In genomic region chr19:54428323-54429175, GRCh38 we compare ENCODE assay signal across 1 cellular context.
A peak's percentile ranks its signal among the peaks of the same experiment; 100 is the strongest.
TF ChIP-seq lines count a peak whose summit lies in the region.

No MANE protein-coding gene starts in this region.

TF ChIP-seq in K562, 482 proteins besides CTCF, POLR2A, EP300 and RAD21:
- TF ChIP-seq RBM25 (IDR thresholded peaks at IDR 0.05; ENCODE audit: low read depth, low read length, severe bottlenecking) = peak; percentile 73
- peak; percentile 77 for TF ChIP-seq ZFP36 (IDR thresholded peaks at IDR 0.05; ENCODE audit: low read depth, low read length, partially characterized antibody)
- no peak for TF ChIP-seq HMG20A (CRISPR knock-in tag; conservative IDR thresholded peaks at IDR 0.05)
- no peak for TF ChIP-seq PHB2 (IDR thresholded peaks at IDR 0.05; ENCODE audit: low read depth)
- peak in 1 of 2 experiments; percentile 62; a peak in 3 of 4 replicates for TF ChIP-seq KDM1A (IDR thresholded peaks at IDR 0.05)
- no peak for TF ChIP-seq ATF6 (CRISPR knock-in tag; IDR thresholded peaks at IDR 0.05)
- TF ChIP-seq POLR2G (IDR thresholded peaks at IDR 0.05; ENCODE audit: low read depth, low read length) = peak; percentile 55; the same call in 1 of the 2 replicates
- TF ChIP-seq PTRF (tag; IDR thresholded peaks at IDR 0.05) = no peak
- TF ChIP-seq ZHX1 (conservative IDR thresholded peaks at IDR 0.05; ENCODE audit: low read length) = no peak
- peak; percentile 88 for TF ChIP-seq BCOR (IDR thresholded peaks at IDR 0.05)
- no peak for TF ChIP-seq ZNF57 (CRISPR knock-in tag; IDR thresholded peaks at IDR 0.05)
- no peak for TF ChIP-seq BACH1 (tag; IDR thresholded peaks at IDR 0.05)
- TF ChIP-seq, protein P1, sequence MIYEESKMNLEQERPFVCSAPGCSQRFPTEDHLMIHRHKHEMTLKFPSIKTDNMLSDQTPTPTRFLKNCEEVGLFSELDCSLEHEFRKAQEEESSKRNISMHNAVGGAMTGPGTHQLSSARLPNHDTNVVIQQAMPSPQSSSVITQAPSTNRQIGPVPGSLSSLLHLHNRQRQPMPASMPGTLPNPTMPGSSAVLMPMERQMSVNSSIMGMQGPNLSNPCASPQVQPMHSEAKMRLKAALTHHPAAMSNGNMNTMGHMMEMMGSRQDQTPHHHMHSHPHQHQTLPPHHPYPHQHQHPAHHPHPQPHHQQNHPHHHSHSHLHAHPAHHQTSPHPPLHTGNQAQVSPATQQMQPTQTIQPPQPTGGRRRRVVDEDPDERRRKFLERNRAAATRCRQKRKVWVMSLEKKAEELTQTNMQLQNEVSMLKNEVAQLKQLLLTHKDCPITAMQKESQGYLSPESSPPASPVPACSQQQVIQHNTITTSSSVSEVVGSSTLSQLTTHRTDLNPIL (CRISPR knock-in tag; IDR thresholded peaks at IDR 0.05) = no peak
- 0 out of 2 replicates have a peak, but pooled peaks have one; percentile 23 for TF ChIP-seq PTBP1 (IDR thresholded peaks at IDR 0.05; ENCODE audit: low read depth, low read length)
- TF ChIP-seq PPARD (CRISPR knock-in tag; IDR thresholded peaks at IDR 0.05) = no peak
- TF ChIP-seq ZNF124 (CRISPR knock-in tag; IDR thresholded peaks at IDR 0.05) = no peak
- TF ChIP-seq ZNF121 (CRISPR knock-in tag; conservative IDR thresholded peaks at IDR 0.05) = peak; percentile 96
